1 cellular context compared by ENCODE assay signal in the genomic region with DNA sequence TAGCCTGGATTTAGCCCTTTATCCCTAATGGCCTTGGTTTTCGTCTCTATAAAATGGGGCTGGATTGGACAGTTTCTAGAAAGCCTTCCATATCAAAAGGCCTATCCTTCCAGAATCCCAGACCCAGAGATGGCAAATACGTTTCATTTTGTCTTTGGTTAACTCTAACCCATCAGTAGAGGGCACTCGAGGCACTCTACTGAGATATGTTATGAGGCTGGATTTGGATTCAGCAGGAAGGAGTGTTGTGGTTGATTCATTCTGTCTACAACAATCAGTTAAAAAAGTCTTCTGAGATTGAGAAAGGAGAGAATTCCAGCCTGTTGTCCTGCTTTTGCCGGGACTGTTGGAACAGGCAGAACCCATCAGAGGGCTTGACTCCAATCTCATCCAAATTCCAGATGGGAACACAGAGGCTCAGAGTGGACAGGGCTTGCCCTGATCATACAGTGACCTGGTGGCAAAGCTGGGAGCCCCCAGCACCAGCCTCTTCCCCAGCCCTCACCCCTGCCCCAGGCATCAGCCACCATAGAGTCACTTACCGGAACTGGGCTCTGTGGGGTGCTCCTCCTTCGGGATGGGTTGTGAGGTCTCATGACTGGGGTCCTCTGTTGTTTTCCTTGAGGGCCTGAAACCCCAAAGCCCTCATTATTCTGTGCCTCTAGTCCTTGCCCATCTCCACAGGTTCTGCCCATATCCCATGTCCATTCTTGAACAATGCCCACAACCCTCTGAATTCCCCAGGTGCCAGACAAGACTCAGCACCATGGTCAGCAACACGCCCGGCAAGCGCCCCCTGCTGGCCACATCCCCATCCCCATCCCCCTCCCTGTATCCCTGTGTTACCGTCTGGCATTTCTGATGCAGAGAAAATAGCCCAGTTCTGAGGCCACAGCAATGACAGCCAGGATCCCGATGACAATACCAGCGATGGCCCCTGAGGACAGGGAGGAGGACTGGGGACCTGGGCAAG.
TF ChIP-seq lines count a peak whose summit lies in the region.

No MANE protein-coding gene starts in this region.

TF ChIP-seq in HepG2, 621 proteins besides CTCF, POLR2A, EP300 and RAD21 (continued from another document and continues in another):
- TF ChIP-seq, protein P1, sequence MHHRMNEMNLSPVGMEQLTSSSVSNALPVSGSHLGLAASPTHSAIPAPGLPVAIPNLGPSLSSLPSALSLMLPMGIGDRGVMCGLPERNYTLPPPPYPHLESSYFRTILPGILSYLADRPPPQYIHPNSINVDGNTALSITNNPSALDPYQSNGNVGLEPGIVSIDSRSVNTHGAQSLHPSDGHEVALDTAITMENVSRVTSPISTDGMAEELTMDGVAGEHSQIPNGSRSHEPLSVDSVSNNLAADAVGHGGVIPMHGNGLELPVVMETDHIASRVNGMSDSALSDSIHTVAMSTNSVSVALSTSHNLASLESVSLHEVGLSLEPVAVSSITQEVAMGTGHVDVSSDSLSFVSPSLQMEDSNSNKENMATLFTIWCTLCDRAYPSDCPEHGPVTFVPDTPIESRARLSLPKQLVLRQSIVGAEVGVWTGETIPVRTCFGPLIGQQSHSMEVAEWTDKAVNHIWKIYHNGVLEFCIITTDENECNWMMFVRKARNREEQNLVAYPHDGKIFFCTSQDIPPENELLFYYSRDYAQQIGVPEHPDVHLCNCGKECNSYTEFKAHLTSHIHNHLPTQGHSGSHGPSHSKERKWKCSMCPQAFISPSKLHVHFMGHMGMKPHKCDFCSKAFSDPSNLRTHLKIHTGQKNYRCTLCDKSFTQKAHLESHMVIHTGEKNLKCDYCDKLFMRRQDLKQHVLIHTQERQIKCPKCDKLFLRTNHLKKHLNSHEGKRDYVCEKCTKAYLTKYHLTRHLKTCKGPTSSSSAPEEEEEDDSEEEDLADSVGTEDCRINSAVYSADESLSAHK (CRISPR knock-in tag; IDR thresholded peaks at IDR 0.05; ENCODE audit: borderline replicate concordance) = no peak
- TF ChIP-seq, protein P2, sequence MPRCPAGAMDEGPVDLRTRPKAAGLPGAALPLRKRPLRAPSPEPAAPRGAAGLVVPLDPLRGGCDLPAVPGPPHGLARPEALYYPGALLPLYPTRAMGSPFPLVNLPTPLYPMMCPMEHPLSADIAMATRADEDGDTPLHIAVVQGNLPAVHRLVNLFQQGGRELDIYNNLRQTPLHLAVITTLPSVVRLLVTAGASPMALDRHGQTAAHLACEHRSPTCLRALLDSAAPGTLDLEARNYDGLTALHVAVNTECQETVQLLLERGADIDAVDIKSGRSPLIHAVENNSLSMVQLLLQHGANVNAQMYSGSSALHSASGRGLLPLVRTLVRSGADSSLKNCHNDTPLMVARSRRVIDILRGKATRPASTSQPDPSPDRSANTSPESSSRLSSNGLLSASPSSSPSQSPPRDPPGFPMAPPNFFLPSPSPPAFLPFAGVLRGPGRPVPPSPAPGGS (CRISPR knock-in tag; IDR thresholded peaks at IDR 0.05) = no peak
- TF ChIP-seq ZFAT (CRISPR knock-in tag; conservative IDR thresholded peaks at IDR 0.05) (no peak), ZFP90 (CRISPR knock-in tag; IDR thresholded peaks at IDR 0.05; ENCODE audit: borderline replicate concordance) (no peak), RARG (CRISPR knock-in tag; IDR thresholded peaks at IDR 0.05; ENCODE audit: low read depth) (no peak), NRL (CRISPR knock-in tag; IDR thresholded peaks at IDR 0.05; ENCODE audit: borderline replicate concordance) (no peak), ZNF674 (CRISPR knock-in tag; IDR thresholded peaks at IDR 0.05; ENCODE audit: low read depth) (no peak), POGZ (CRISPR knock-in tag; IDR thresholded peaks at IDR 0.05) (no peak), ZNF136 (CRISPR knock-in tag; IDR thresholded peaks at IDR 0.05; ENCODE audit: low read depth) (no peak), HNRNPL (IDR thresholded peaks at IDR 0.05; ENCODE audit: low read depth, low read length) (no peak), NCOA1 (CRISPR knock-in tag; IDR thresholded peaks at IDR 0.05) (0 out of 2 replicates have a peak, but pooled peaks have one; percentile 37), ZNF790 (CRISPR knock-in tag; IDR thresholded peaks at IDR 0.05; ENCODE audit: borderline replicate concordance) (0 out of 2 replicates have a peak, but pooled peaks have one; percentile 20), KLF16 (CRISPR knock-in tag; IDR thresholded peaks at IDR 0.05) (no peak), ZNF292 (CRISPR knock-in tag; IDR thresholded peaks at IDR 0.05; ENCODE audit: borderline replicate concordance, low read depth) (no peak), SAP130 (CRISPR knock-in tag; IDR thresholded peaks at IDR 0.05; ENCODE audit: low read depth) (peak; percentile 23; the same call in 1 of the 2 replicates), ZNF589 (CRISPR knock-in tag; conservative IDR thresholded peaks at IDR 0.05) (no peak), CEBPG (CRISPR knock-in tag; IDR thresholded peaks at IDR 0.05) (no peak), ZNF816 (CRISPR knock-in tag; IDR thresholded peaks at IDR 0.05; ENCODE audit: borderline replicate concordance) (no peak), KLF12 (CRISPR knock-in tag; IDR thresholded peaks at IDR 0.05; ENCODE audit: borderline replicate concordance) (0 out of 2 replicates have a peak, but pooled peaks have one; percentile 40), HHEX (CRISPR knock-in tag; IDR thresholded peaks at IDR 0.05) (no peak), MAFG (CRISPR knock-in tag; IDR thresholded peaks at IDR 0.05) (no peak), GATAD2A (CRISPR knock-in tag; IDR thresholded peaks at IDR 0.05) (no peak), SKI (IDR thresholded peaks at IDR 0.05; ENCODE audit: partially characterized antibody) (no peak), KDM5B (CRISPR knock-in tag; IDR thresholded peaks at IDR 0.05; ENCODE audit: borderline replicate concordance) (0 out of 2 replicates have a peak, but pooled peaks have one; percentile 31), ZFP1 (CRISPR knock-in tag; IDR thresholded peaks at IDR 0.05) (no peak), ZNF564 (CRISPR knock-in tag; IDR thresholded peaks at IDR 0.05) (no peak), BRCA1 (CRISPR knock-in tag; IDR thresholded peaks at IDR 0.05) (no peak), XBP1 (CRISPR knock-in tag; IDR thresholded peaks at IDR 0.05) (no peak)
- TF ChIP-seq, protein P3, sequence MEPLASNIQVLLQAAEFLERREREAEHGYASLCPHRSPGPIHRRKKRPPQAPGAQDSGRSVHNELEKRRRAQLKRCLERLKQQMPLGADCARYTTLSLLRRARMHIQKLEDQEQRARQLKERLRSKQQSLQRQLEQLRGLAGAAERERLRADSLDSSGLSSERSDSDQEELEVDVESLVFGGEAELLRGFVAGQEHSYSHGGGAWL (CRISPR knock-in tag; IDR thresholded peaks at IDR 0.05) = no peak
- TF ChIP-seq, protein P4, sequence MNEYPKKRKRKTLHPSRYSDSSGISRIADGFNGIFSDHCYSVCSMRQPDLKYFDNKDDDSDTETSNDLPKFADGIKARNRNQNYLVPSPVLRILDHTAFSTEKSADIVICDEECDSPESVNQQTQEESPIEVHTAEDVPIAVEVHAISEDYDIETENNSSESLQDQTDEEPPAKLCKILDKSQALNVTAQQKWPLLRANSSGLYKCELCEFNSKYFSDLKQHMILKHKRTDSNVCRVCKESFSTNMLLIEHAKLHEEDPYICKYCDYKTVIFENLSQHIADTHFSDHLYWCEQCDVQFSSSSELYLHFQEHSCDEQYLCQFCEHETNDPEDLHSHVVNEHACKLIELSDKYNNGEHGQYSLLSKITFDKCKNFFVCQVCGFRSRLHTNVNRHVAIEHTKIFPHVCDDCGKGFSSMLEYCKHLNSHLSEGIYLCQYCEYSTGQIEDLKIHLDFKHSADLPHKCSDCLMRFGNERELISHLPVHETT (CRISPR knock-in tag; conservative IDR thresholded peaks at IDR 0.05) = no peak
- TF ChIP-seq, protein P5, sequence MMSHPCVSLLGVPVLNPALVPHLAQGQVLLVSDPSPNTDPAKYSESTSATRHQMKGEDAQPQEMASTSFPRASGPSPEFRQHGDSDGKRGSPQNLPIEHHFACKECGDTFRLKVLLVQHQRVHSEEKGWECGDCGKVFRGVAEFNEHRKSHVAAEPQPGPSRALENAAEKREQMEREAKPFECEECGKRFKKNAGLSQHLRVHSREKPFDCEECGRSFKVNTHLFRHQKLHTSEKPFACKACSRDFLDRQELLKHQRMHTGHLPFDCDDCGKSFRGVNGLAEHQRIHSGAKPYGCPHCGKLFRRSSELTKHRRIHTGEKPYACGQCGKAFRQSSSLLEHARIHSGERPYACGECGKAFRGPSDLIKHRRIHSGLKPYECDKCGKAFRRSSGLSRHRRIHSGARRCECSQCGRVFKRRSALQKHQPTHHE (CRISPR knock-in tag; IDR thresholded peaks at IDR 0.05; ENCODE audit: borderline replicate concordance) = no peak
- TF ChIP-seq, protein P6, sequence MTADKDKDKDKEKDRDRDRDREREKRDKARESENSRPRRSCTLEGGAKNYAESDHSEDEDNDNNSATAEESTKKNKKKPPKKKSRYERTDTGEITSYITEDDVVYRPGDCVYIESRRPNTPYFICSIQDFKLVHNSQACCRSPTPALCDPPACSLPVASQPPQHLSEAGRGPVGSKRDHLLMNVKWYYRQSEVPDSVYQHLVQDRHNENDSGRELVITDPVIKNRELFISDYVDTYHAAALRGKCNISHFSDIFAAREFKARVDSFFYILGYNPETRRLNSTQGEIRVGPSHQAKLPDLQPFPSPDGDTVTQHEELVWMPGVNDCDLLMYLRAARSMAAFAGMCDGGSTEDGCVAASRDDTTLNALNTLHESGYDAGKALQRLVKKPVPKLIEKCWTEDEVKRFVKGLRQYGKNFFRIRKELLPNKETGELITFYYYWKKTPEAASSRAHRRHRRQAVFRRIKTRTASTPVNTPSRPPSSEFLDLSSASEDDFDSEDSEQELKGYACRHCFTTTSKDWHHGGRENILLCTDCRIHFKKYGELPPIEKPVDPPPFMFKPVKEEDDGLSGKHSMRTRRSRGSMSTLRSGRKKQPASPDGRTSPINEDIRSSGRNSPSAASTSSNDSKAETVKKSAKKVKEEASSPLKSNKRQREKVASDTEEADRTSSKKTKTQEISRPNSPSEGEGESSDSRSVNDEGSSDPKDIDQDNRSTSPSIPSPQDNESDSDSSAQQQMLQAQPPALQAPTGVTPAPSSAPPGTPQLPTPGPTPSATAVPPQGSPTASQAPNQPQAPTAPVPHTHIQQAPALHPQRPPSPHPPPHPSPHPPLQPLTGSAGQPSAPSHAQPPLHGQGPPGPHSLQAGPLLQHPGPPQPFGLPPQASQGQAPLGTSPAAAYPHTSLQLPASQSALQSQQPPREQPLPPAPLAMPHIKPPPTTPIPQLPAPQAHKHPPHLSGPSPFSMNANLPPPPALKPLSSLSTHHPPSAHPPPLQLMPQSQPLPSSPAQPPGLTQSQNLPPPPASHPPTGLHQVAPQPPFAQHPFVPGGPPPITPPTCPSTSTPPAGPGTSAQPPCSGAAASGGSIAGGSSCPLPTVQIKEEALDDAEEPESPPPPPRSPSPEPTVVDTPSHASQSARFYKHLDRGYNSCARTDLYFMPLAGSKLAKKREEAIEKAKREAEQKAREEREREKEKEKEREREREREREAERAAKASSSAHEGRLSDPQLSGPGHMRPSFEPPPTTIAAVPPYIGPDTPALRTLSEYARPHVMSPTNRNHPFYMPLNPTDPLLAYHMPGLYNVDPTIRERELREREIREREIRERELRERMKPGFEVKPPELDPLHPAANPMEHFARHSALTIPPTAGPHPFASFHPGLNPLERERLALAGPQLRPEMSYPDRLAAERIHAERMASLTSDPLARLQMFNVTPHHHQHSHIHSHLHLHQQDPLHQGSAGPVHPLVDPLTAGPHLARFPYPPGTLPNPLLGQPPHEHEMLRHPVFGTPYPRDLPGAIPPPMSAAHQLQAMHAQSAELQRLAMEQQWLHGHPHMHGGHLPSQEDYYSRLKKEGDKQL (CRISPR knock-in tag; IDR thresholded peaks at IDR 0.05; ENCODE audit: low read depth) = no peak
- TF ChIP-seq, protein P7, sequence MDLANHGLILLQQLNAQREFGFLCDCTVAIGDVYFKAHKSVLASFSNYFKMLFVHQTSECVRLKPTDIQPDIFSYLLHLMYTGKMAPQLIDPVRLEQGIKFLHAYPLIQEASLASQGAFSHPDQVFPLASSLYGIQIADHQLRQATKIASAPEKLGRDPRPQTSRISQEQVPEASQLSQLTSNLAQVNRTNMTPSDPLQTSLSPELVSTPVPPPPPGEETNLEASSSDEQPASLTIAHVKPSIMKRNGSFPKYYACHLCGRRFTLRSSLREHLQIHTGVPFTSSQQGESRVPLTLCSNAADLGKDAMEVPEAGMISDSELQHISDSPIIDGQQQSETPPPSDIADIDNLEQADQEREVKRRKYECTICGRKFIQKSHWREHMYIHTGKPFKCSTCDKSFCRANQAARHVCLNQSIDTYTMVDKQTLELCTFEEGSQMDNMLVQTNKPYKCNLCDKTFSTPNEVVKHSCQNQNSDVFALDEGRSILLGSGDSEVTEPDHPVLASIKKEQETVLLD (CRISPR knock-in tag; IDR thresholded peaks at IDR 0.05; ENCODE audit: low read depth) = no peak
- TF ChIP-seq, protein P8, sequence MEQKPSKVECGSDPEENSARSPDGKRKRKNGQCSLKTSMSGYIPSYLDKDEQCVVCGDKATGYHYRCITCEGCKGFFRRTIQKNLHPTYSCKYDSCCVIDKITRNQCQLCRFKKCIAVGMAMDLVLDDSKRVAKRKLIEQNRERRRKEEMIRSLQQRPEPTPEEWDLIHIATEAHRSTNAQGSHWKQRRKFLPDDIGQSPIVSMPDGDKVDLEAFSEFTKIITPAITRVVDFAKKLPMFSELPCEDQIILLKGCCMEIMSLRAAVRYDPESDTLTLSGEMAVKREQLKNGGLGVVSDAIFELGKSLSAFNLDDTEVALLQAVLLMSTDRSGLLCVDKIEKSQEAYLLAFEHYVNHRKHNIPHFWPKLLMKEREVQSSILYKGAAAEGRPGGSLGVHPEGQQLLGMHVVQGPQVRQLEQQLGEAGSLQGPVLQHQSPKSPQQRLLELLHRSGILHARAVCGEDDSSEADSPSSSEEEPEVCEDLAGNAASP (CRISPR knock-in tag; IDR thresholded peaks at IDR 0.05; ENCODE audit: borderline replicate concordance) = no peak
- TF ChIP-seq, protein P9, sequence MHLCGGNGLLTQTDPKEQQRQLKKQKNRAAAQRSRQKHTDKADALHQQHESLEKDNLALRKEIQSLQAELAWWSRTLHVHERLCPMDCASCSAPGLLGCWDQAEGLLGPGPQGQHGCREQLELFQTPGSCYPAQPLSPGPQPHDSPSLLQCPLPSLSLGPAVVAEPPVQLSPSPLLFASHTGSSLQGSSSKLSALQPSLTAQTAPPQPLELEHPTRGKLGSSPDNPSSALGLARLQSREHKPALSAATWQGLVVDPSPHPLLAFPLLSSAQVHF (CRISPR knock-in tag; IDR thresholded peaks at IDR 0.05) = no peak
- TF ChIP-seq, protein P10, sequence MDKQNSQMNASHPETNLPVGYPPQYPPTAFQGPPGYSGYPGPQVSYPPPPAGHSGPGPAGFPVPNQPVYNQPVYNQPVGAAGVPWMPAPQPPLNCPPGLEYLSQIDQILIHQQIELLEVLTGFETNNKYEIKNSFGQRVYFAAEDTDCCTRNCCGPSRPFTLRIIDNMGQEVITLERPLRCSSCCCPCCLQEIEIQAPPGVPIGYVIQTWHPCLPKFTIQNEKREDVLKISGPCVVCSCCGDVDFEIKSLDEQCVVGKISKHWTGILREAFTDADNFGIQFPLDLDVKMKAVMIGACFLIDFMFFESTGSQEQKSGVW (CRISPR knock-in tag; IDR thresholded peaks at IDR 0.05; ENCODE audit: borderline replicate concordance) = no peak
